16 cellular contexts compared by ENCODE assay signal in the genomic region with DNA sequence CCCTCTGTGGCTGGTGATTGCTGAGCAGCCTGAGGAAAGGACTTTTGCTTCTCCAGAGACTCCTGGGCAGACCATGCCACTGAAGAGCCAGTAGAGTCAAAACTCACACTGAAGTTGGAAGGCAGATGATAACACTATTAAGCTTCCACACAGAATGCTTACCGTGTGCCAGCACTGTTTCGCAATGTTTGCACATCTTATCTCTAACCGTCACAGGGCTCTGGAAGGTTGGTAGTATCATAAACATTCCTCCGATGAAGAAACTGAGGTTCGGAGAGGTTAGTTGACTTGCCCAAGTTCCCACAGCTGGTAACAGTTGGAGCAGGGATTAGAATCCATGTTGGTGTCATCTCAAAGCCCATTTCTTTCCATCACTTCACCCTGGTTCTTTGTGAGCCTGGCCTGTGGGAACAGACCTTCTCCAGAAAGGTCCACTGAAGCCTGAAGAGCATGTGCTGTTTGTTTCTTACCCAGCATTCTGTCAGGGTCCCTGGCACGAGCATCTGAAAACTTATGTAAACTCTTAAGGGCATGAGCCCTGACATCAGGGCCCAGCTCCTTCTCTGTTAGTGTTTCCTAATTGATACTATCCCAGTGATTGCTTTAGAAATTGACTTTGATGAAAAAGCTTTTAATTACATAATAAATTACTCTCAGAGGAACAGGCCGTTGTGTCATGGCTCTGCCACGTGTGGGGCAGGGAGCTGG.
A peak's percentile ranks its signal among the peaks of the same experiment; 100 is the strongest.
DNase-seq lines count a peak whose midpoint lies in the region; ATAC-seq and TF ChIP-seq lines count a peak whose summit lies in the region.
"Had no signal": no experiment of that assay in that cellular context is flagged by ENCODE, and none has a peak within 500 bp of the region (broad histone marks: within the 10 kb centered on the region; RNA-seq: fewer than 3 reads in every experiment).

No MANE protein-coding gene starts in this region.

- H3K27me3 ChIP-seq in BLaER1 treated with 17β-estradiol and CSF1 and Interleukin-3, amounts not matched to agents 10 nM and 100 nM, result no peaks in the 10 kb centered on the region
- no peaks in the 10 kb centered on the region for H3K27me3 ChIP-seq in HAP-1 (ENCODE audit: low read depth)

- CTCF ChIA-PET in activated CD4-positive, alpha-beta memory T cell treated with anti-CD3 and anti-CD28 coated beads for 36 hours (lab: Charles Lee), result interaction anchor here (1.3 to 2.0 kb wide), 2 partner anchors 10 to 207 kb away, joined by 6 to 9 read pairs; no protein-coding TSS in a partner anchor

- no peaks in the 10 kb centered on the region for H3K9me3 ChIP-seq in BLaER1 treated with 17β-estradiol and CSF1 and Interleukin-3, amounts not matched to agents 10 nM and 100 nM (replicated peaks in 1 of 11)
- H3K9me3 ChIP-seq in HAP-1, result no peaks in the 10 kb centered on the region
- H3K9me3 ChIP-seq: lower lobe of right lung, psoas muscle had no signal

- no peak overlapping the region for H3K27ac Mint-ChIP-seq in activated CD4-positive, alpha-beta memory T cell treated with anti-CD3 and anti-CD28 coated beads for 36 hours

- no peaks in the 10 kb centered on the region for H3K9me3 Mint-ChIP-seq in activated CD4-positive, alpha-beta memory T cell treated with anti-CD3 and anti-CD28 coated beads for 36 hours

- H3K9ac ChIP-seq in BLaER1 treated with 17β-estradiol and CSF1 and Interleukin-3, amounts not matched to agents 10 nM and 100 nM, result no peak overlapping the region

- peak overlapping the region in 5 of 11 experiments; percentile 7 to 52 (median 31); a peak in 3 of 22 replicates for H3K27ac ChIP-seq in BLaER1 treated with 17β-estradiol and CSF1 and Interleukin-3, amounts not matched to agents 10 nM and 100 nM
- H3K27ac ChIP-seq: lower lobe of right lung, psoas muscle had no signal

- POLR2A ChIA-PET in activated CD4-positive, alpha-beta memory T cell treated with anti-CD3 and anti-CD28 coated beads for 36 hours (lab: Charles Lee), result no interaction called here

- in situ Hi-C loops in HAP-1 (cut with MboI; ENCODE audit: low sequenced_read_pairs), result no loop called here

- H3K4me1 ChIP-seq in BLaER1 treated with 17β-estradiol and CSF1 and Interleukin-3, amounts not matched to agents 10 nM and 100 nM, result peaks cover 20 to 47% (median 35%) of the 10 kb centered on the region in 10 experiments
- H3K4me1 ChIP-seq in HAP-1, result no peaks in the 10 kb centered on the region
- H3K4me1 ChIP-seq: lower lobe of right lung, psoas muscle had no signal

- no peak overlapping the region for H3K4me3 Mint-ChIP-seq in activated CD4-positive, alpha-beta memory T cell treated with anti-CD3 and anti-CD28 coated beads for 36 hours

- no peaks in the 10 kb centered on the region for H3K36me3 Mint-ChIP-seq in activated CD4-positive, alpha-beta memory T cell treated with anti-CD3 and anti-CD28 coated beads for 36 hours

- H3K4me2 ChIP-seq in BLaER1 treated with 17β-estradiol and CSF1 and Interleukin-3, amounts not matched to agents 10 nM and 100 nM, result peak overlapping the region in 8 of 11 experiments; percentile 46 to 74 (median 68); a peak in 9 of 22 replicates

- H3K4me3 ChIP-seq in BLaER1 treated with 17β-estradiol and CSF1 and Interleukin-3, amounts not matched to agents 10 nM and 100 nM, result no peak overlapping the region
- no peak overlapping the region for H3K4me3 ChIP-seq in fibroblast of pulmonary artery (replicated peaks; ENCODE audit: low read depth, low read length)
- no peak overlapping the region for H3K4me3 ChIP-seq in HAP-1
- H3K4me3 ChIP-seq: lower lobe of right lung, psoas muscle had no signal

- H3K36me3 ChIP-seq in BLaER1 treated with 17β-estradiol and CSF1 and Interleukin-3, amounts not matched to agents 10 nM and 100 nM, result no peaks in the 10 kb centered on the region
- H3K36me3 ChIP-seq in HAP-1 (replicated peaks), result no peaks in the 10 kb centered on the region
- H3K36me3 ChIP-seq: lower lobe of right lung had no signal

- peak; percentile 20 for ATAC-seq in omental fat pad (ENCODE audit: low FRiP score)
- ATAC-seq: psoas muscle had no signal

- H3K4me1 Mint-ChIP-seq in activated CD4-positive, alpha-beta memory T cell treated with anti-CD3 and anti-CD28 coated beads for 36 hours (ENCODE audit: low read depth), result no peaks in the 10 kb centered on the region

- no peaks in the 10 kb centered on the region for H3K27me3 Mint-ChIP-seq in activated CD4-positive, alpha-beta memory T cell treated with anti-CD3 and anti-CD28 coated beads for 36 hours

- TF ChIP-seq CTCF in fibroblast of pulmonary artery (IDR thresholded peaks at IDR 0.05; ENCODE audit: low read length, missing control alignments) (no peak), omental fat pad (IDR thresholded peaks at IDR 0.05) (no peak)

- no peaks in the 10 kb centered on the region for H4K20me1 ChIP-seq in BLaER1 treated with 17β-estradiol and CSF1 and Interleukin-3, amounts not matched to agents 10 nM and 100 nM

- DNase-seq in NCI-H226 (peak; percentile 81), fibroblast of pulmonary artery (ENCODE audit: low read depth) (peak; percentile 65), omental fat pad (ENCODE audit: low spot score) (no peak), HAP-1 (ENCODE audit: low spot score in 2 of 2) (no peak), dermis blood vessel endothelial cell (no peak), NCI-H2171 treated with DMSO at 0.1 percent for 48 hours (lab: John Stamatoyannopoulos, UW) (no peak)
- no peak for DNase-seq in activated CD4-positive, alpha-beta memory T cell treated with anti-CD3 and anti-CD28 coated beads for 36 hours
- DNase-seq: anterior cingulate cortex; effector memory CD4-positive, alpha-beta T cell; lower lobe of right lung; NCI-H82; SHP77; stimulated activated CD4-positive, alpha-beta T cell treated with anti-CD3 and anti-CD28 coated beads, Interleukin-4, amount 100 ng/mL, for 24 hours; stimulated activated naive CD4-positive, alpha-beta T cell had no signal

- intact Hi-C loops in activated CD4-positive, alpha-beta memory T cell treated with anti-CD3 and anti-CD28 coated beads for 36 hours (cut with micrococcal nuclease), result no loop called here

Comparison
In these comparisons a context has a peak if more than half of its experiments do, and no peak if none do; other contexts are left out.
1. DNase-seq: peak in NCI-H226 (single experiment) and fibroblast of pulmonary artery (single experiment); none in omental fat pad (single experiment), HAP-1 (0 of 2), activated CD4-positive, alpha-beta memory T cell treated with anti-CD3 and anti-CD28 coated beads for 36 hours (single experiment), dermis blood vessel endothelial cell (single experiment) and NCI-H2171 treated with DMSO at 0.1 percent for 48 hours (single experiment).